ENCODE assay signal across 8 cellular contexts in genomic region chr4:189792819-189793618, GRCh38.
A peak's percentile ranks its signal among the peaks of the same experiment; 100 is the strongest.
DNase-seq lines count a peak whose midpoint lies in the region; ATAC-seq and TF ChIP-seq lines count a peak whose summit lies in the region.

No MANE protein-coding gene starts in this region.

- CTCF ChIA-PET in MCF 10A (lab: Yijun Ruan, JAX), result interaction anchor here (0.6 to 2.8 kb wide), 31 partner anchors 9 to 1949 kb away, joined by 3 to 23 read pairs (median 3); no protein-coding TSS in a partner anchor

- intact Hi-C loops in MCF 10A (cut with micrococcal nuclease), result loop anchor here (1.0 to 10.0 kb wide), 4 partner anchors 358 to 1418 kb away; no protein-coding TSS in a partner anchor

- in situ Hi-C loops in GM13977 (cut with MboI; ENCODE audit: low pct_unique_long_range_greater_than_20kb, low sequenced_read_pairs, unreplicated experiment), result no loop called here

- peaks cover 11% of the 10 kb centered on the region for H3K4me1 Mint-ChIP-seq in MCF 10A (ENCODE audit: insufficient read depth, unreplicated experiment)
- H3K4me1 Mint-ChIP-seq in immature natural killer cell, result peaks cover 6% of the 10 kb centered on the region in 2 donors

- H3K27ac ChIP-seq in 22Rv1, result no peak overlapping the region

- BruUV-seq in MCF 10A (replicated peaks; lab: Mats Ljungman, UMichigan), result no TSS peak

- ATAC-seq in HG02840 (IDR thresholded peaks at IDR 0.05; ENCODE audit: low FRiP score, unreplicated experiment), result peak; percentile 81

- TF ChIP-seq CTCF in 22Rv1 (IDR thresholded peaks at IDR 0.05), result peak; percentile 89
- peak; percentile 96 for TF ChIP-seq CTCF in GM13977 (IDR thresholded peaks at IDR 0.05; ENCODE audit: extremely low read depth, insufficient read depth, missing control alignments)
- TF ChIP-seq CTCF in MCF 10A (IDR thresholded peaks at IDR 0.05; ENCODE audit: unreplicated experiment), result peak; percentile 93

- H3K27ac Mint-ChIP-seq in MCF 10A (ENCODE audit: low read depth, unreplicated experiment) (no peak overlapping the region), immature natural killer cell (no peak overlapping the region)

- DNase-seq in GM13977 (ENCODE audit: low spot score) (peak; percentile 52), NCI-H128 (lab: John Stamatoyannopoulos, UW; ENCODE audit: unreplicated experiment) (peak; percentile 83), T1000 (lab: John Stamatoyannopoulos, UW) (peak; percentile 54), MCF 10A (ENCODE audit: unreplicated experiment) (peak; percentile 57), immature natural killer cell (peak; percentile 1 to 9 (median 2))
- DNase-seq in stimulated activated CD4-positive, alpha-beta T cell treated with anti-CD3 and anti-CD28 coated beads, Interleukin-15, amount 100 ng/mL, for 48 hours (ENCODE audit: low read depth in 2 of 2), result peak; percentile 45 to 51

- H3K36me3 Mint-ChIP-seq in MCF 10A (ENCODE audit: insufficient read depth, unreplicated experiment) (no peaks in the 10 kb centered on the region), immature natural killer cell (no peaks in the 10 kb centered on the region)

- peaks cover 8% of the 10 kb centered on the region for H3K9me3 Mint-ChIP-seq in MCF 10A (ENCODE audit: unreplicated experiment)
- peaks cover 0 to 2% (median 0%) of the 10 kb centered on the region in 6 donors for H3K9me3 Mint-ChIP-seq in immature natural killer cell

- H3K27me3 Mint-ChIP-seq in MCF 10A (ENCODE audit: insufficient read depth, unreplicated experiment), result no peaks in the 10 kb centered on the region
- peaks cover 0 to 2% (median 0%) of the 10 kb centered on the region in 3 donors for H3K27me3 Mint-ChIP-seq in immature natural killer cell (ENCODE audit: low read depth in 3 of 3)

- H3K4me3 Mint-ChIP-seq in MCF 10A (ENCODE audit: unreplicated experiment) (peak overlapping the region; percentile 45), immature natural killer cell (peak overlapping the region in 1 of 5 donors; percentile 18)

- POLR2A ChIA-PET in MCF 10A (lab: Yijun Ruan, JAX), result no interaction called here

Comparison
In these comparisons a context has a peak if more than half of its experiments do, and no peak if none do; other contexts are left out.
1. DNase-seq: peak in every context shown above with its lines; median percentile 83 in NCI-H128; 57 in MCF 10A; 54 in T1000; 52 in GM13977; 48 in stimulated activated CD4-positive, alpha-beta T cell treated with anti-CD3 and anti-CD28 coated beads, Interleukin-15, amount 100 ng/mL, for 48 hours; 2 in immature natural killer cell.